ENCODE assay signal across 2 cellular contexts in genomic region chr16:4963527-4963926, GRCh38.
TF ChIP-seq lines count a peak whose summit lies in the region.
"Not testable (repeated sequence)": the region's sequence is repeated elsewhere in the genome, so short reads cannot be mapped to it uniquely, and the experiment has no call there.

No MANE protein-coding gene starts in this region.

TF ChIP-seq in HEK293, 187 proteins besides CTCF, POLR2A, EP300 and RAD21:
- 0 out of 2 replicates have a peak, but pooled peaks have one; percentile 26 for TF ChIP-seq SCRT2 (tag by site-specific recombination; IDR thresholded peaks at IDR 0.05)

TF ChIP-seq in K562, 482 proteins besides CTCF, POLR2A, EP300 and RAD21:
- peak; percentile 34; the same call in 1 of the 2 replicates for TF ChIP-seq ATF3 (IDR thresholded peaks at IDR 0.05)
- TF ChIP-seq ATF3 (CRISPR knock-in tag; conservative IDR thresholded peaks at IDR 0.05): not testable (repeated sequence)
